Comparison of ENCODE assay signal across 9 cellular contexts in genomic region chr1:227887697-227888403, GRCh38. TPM values are rescaled to one million over a fixed set of nuclear protein-coding genes. Genes with fewer than 3 reads are reported as not detected.
A peak's percentile ranks its signal among the peaks of the same experiment; 100 is the strongest.
DNase-seq lines count a peak whose midpoint lies in the region; ATAC-seq and TF ChIP-seq lines count a peak whose summit lies in the region.
"Had no signal": no experiment of that assay in that cellular context is flagged by ENCODE, and none has a peak within 500 bp of the region (broad histone marks: within the 10 kb centered on the region; RNA-seq: fewer than 3 reads in every experiment).

No MANE protein-coding gene starts in this region.

- intact Hi-C loops in activated CD4-positive, alpha-beta T cell treated with anti-CD3 and anti-CD28 coated beads for 36 hours (cut with DNase I, micrococcal nuclease), result loop anchor here in 1 of 2 experiments (1.0 kb wide), 1 partner anchor 100 kb away; no protein-coding TSS in a partner anchor

- H3K4me3 ChIP-seq in effector memory CD4-positive, alpha-beta T cell (ENCODE audit: insufficient read depth, low read depth, low read length, poor library complexity, severe bottlenecking), result peak overlapping the region; percentile 53
- H3K4me3 ChIP-seq: HAP-1 had no signal

- H3K4me1 ChIP-seq in effector memory CD4-positive, alpha-beta T cell (ENCODE audit: control insufficient read depth, insufficient read depth, low read length, poor library complexity, severe bottlenecking), result peaks cover 46% of the 10 kb centered on the region
- H3K4me1 ChIP-seq: HAP-1 had no signal

- H3K9me3 Mint-ChIP-seq in activated CD4-positive, alpha-beta T cell treated with anti-CD3 and anti-CD28 coated beads for 36 hours (ENCODE audit: low read depth), result no peaks in the 10 kb centered on the region
- H3K9me3 Mint-ChIP-seq in type B pancreatic cell, result no peaks in the 10 kb centered on the region

- H3K27ac Mint-ChIP-seq in activated CD4-positive, alpha-beta T cell treated with anti-CD3 and anti-CD28 coated beads for 36 hours, result peak overlapping the region; percentile 55
- no peak overlapping the region for H3K27ac Mint-ChIP-seq in type B pancreatic cell

- no peaks in the 10 kb centered on the region for H3K27me3 ChIP-seq in effector memory CD4-positive, alpha-beta T cell (replicated peaks; ENCODE audit: control insufficient read depth, insufficient read depth, low read length, poor library complexity, severe bottlenecking)

- ATAC-seq in activated CD4-positive, alpha-beta T cell treated with anti-CD3 and anti-CD28 coated beads for 36 hours, result no peak

- TF ChIP-seq CTCF in type B pancreatic cell (conservative IDR thresholded peaks at IDR 0.05), result no peak

- DNase-seq in activated CD4-positive, alpha-beta T cell treated with anti-CD3 and anti-CD28 coated beads for 36 hours, result no peak
- no peak for DNase-seq in activated CD4-positive, alpha-beta T cell treated with anti-CD3 and anti-CD28 coated beads, Interleukin-2, amount 50 U/mL, for 48 hours
- peak in 1 of 3 donors; percentile 22 for DNase-seq in effector memory CD4-positive, alpha-beta T cell
- DNase-seq in mucosa of gallbladder (ENCODE audit: low spot score), result peak; percentile 47
- peak; percentile 71 for DNase-seq in type B pancreatic cell (ENCODE audit: extremely low spot score, unreplicated experiment)
- no peak for DNase-seq in NAMALWA (ENCODE audit: low spot score)
- DNase-seq in AG08395 (ENCODE audit: low spot score), result no peak
- no peak for DNase-seq in NCI-H2029 treated with DMSO at 0.1 percent for 48 hours (lab: John Stamatoyannopoulos, UW)

- POLR2A ChIA-PET in activated CD4-positive, alpha-beta T cell treated with anti-CD3 and anti-CD28 coated beads for 36 hours (lab: Charles Lee), result no interaction called here

- no peaks in the 10 kb centered on the region for H3K9me3 ChIP-seq in effector memory CD4-positive, alpha-beta T cell (ENCODE audit: control insufficient read depth, low read length)
- H3K9me3 ChIP-seq: HAP-1 had no signal

- no peak overlapping the region for H3K4me3 Mint-ChIP-seq in activated CD4-positive, alpha-beta T cell treated with anti-CD3 and anti-CD28 coated beads for 36 hours
- peak overlapping the region; percentile 72 for H3K4me3 Mint-ChIP-seq in type B pancreatic cell

- no peaks in the 10 kb centered on the region for H3K36me3 Mint-ChIP-seq in activated CD4-positive, alpha-beta T cell treated with anti-CD3 and anti-CD28 coated beads for 36 hours (ENCODE audit: low read depth)
- H3K36me3 Mint-ChIP-seq in type B pancreatic cell, result no peaks in the 10 kb centered on the region

- peak overlapping the region; percentile 53 for H3K27ac ChIP-seq in effector memory CD4-positive, alpha-beta T cell (ENCODE audit: insufficient read depth, low read length, poor library complexity, severe bottlenecking)

- H3K36me3 ChIP-seq in effector memory CD4-positive, alpha-beta T cell (ENCODE audit: control insufficient read depth, insufficient read depth, low read length), result no peaks in the 10 kb centered on the region
- H3K36me3 ChIP-seq: HAP-1 had no signal

- CTCF ChIA-PET in activated CD4-positive, alpha-beta T cell treated with anti-CD3 and anti-CD28 coated beads for 36 hours (lab: Charles Lee), result interaction anchor here (1.6 kb wide), 1 partner anchor 17 kb away, joined by 4 read pairs; no protein-coding TSS in a partner anchor

- no peaks in the 10 kb centered on the region for H3K27me3 Mint-ChIP-seq in activated CD4-positive, alpha-beta T cell treated with anti-CD3 and anti-CD28 coated beads for 36 hours
- no peaks in the 10 kb centered on the region for H3K27me3 Mint-ChIP-seq in type B pancreatic cell

- peaks cover 32% of the 10 kb centered on the region for H3K4me1 Mint-ChIP-seq in activated CD4-positive, alpha-beta T cell treated with anti-CD3 and anti-CD28 coated beads for 36 hours
- no peaks in the 10 kb centered on the region for H3K4me1 Mint-ChIP-seq in type B pancreatic cell (ENCODE audit: unreplicated experiment)

RNA-seq across cellular contexts. Expression of gene WNT9A, which starts 59.9 kb away (rescaled TPM):
- total RNA-seq in activated CD4-positive, alpha-beta T cell treated with anti-CD3 and anti-CD28 coated beads for 36 hours, result under 1 TPM in 1 of 2 experiments, not detected in 1; 0.04 TPM
- total RNA-seq in mucosa of gallbladder (2.2 TPM), type B pancreatic cell (ENCODE audit: low replicate concordance) (3.0 and 4.3 TPM in 2 replicates)

Comparison
In these comparisons a context has a peak if more than half of its experiments do, and no peak if none do; other contexts are left out.
1. DNase-seq: peak in mucosa of gallbladder (single experiment) and type B pancreatic cell (single experiment); none in activated CD4-positive, alpha-beta T cell treated with anti-CD3 and anti-CD28 coated beads for 36 hours (single experiment), activated CD4-positive, alpha-beta T cell treated with anti-CD3 and anti-CD28 coated beads, Interleukin-2, amount 50 U/mL, for 48 hours (0 of 2), NAMALWA (single experiment), AG08395 (single experiment) and NCI-H2029 treated with DMSO at 0.1 percent for 48 hours (single experiment).